ENCODE assay signal across 30 cellular contexts in the genomic region with DNA sequence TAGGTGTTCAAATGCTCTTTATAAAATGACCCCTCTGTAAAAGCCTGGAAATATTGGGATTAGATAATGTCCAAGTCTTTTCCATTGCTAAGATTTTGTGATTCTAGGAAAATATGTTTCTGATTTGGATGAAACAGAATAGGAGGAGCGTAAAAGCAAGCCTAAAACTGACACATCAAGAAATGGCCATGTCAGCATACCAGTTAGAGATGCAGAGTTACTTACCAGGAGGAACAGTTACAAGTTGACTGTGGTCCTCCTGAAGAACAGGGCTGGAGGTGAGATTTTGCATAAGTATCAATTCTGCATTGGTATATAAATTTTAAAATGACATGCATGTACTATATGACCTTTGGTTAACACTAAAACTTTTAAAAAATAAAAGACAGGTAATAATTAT. TPM values are rescaled to one million over a fixed set of nuclear protein-coding genes. Genes with fewer than 3 reads are reported as not detected.
"Had no signal": no experiment of that assay in that cellular context is flagged by ENCODE, and none has a peak within 500 bp of the region (broad histone marks: within the 10 kb centered on the region; RNA-seq: fewer than 3 reads in every experiment).

No MANE protein-coding gene starts in this region.

- H3K4me3 ChIP-seq: colonic mucosa, esophagus squamous epithelium had no signal

- H3K27me3 ChIP-seq: colonic mucosa, esophagus squamous epithelium had no signal

- H3K4me3 Mint-ChIP-seq: activated B cell treated with CpG ODN at 0.5 μM for 24 hours; activated CD8-positive, alpha-beta T cell treated with anti-CD3 and anti-CD28 coated beads for 36 hours; activated naive CD4-positive, alpha-beta T cell treated with anti-CD3 and anti-CD28 coated beads, Interleukin-2, amount 10 ng/mL, durations not matched to agents 7 days and 5 days; activated naive CD8-positive, alpha-beta T cell treated with anti-CD3 and anti-CD28 coated beads, Interleukin-2, amount 10 ng/mL, durations not matched to agents 7 days and 5 days; T-helper 17 cell; T-helper 2 cell treated with Interferon-gamma antibody and Interleukin-4, amounts not matched to agents 5 μg/mL and 100 μg/mL, for 36 hours had no signal

- DNase-seq: activated B cell treated with CpG ODN at 0.5 μM for 24 hours; activated CD4-positive, alpha-beta T cell treated with anti-CD3 and anti-CD28 coated beads for 48 hours; activated CD4-positive, alpha-beta T cell treated with anti-CD3 and anti-CD28 coated beads, Interleukin-2, amount 50 U/mL, for 1 hour; activated CD4-positive, alpha-beta T cell treated with anti-CD3 and anti-CD28 coated beads, Interleukin-2, amount 50 U/mL, for 48 hours; activated CD8-positive, alpha-beta memory T cell treated with anti-CD3 and anti-CD28 coated beads for 24 hours; activated CD8-positive, alpha-beta T cell treated with anti-CD3 and anti-CD28 coated beads for 36 hours; activated gamma-delta T cell; activated naive CD4-positive, alpha-beta T cell; activated naive CD4-positive, alpha-beta T cell treated with anti-CD3 and anti-CD28 coated beads, Interleukin-2, amount 10 ng/mL, durations not matched to agents 7 days and 5 days; activated naive CD8-positive, alpha-beta T cell treated with anti-CD3 and anti-CD28 coated beads, Interleukin-2, amount 10 ng/mL, durations not matched to agents 7 days and 5 days; activated T-cell treated with anti-CD3 and anti-CD28 coated beads, Interleukin-2, amount 50 U/mL, for 1 hour; activated T-cell treated with anti-CD3 and anti-CD28 coated beads, Interleukin-2, amount 50 U/mL, for 48 hours; amniotic stem cell; anterior cingulate cortex; brain microvascular endothelial cell; cerebellar nuclear complex; colonic mucosa; effector CD8-positive, alpha-beta T cell; esophagus squamous epithelium; head of caudate nucleus; T-helper 1 cell; T-helper 17 cell; T1000; WERI-Rb-1 had no signal

- H3K4me1 ChIP-seq: colonic mucosa had no signal

- H3K36me3 ChIP-seq: brain microvascular endothelial cell, colonic mucosa, esophagus squamous epithelium had no signal

- H3K9me3 Mint-ChIP-seq: activated CD8-positive, alpha-beta T cell treated with anti-CD3 and anti-CD28 coated beads for 36 hours; activated naive CD4-positive, alpha-beta T cell treated with anti-CD3 and anti-CD28 coated beads, Interleukin-2, amount 10 ng/mL, durations not matched to agents 7 days and 5 days; activated naive CD8-positive, alpha-beta T cell treated with anti-CD3 and anti-CD28 coated beads, Interleukin-2, amount 10 ng/mL, durations not matched to agents 7 days and 5 days; T-helper 2 cell treated with Interferon-gamma antibody and Interleukin-4, amounts not matched to agents 5 μg/mL and 100 μg/mL, for 36 hours had no signal

- H3K36me3 Mint-ChIP-seq: activated naive CD4-positive, alpha-beta T cell treated with anti-CD3 and anti-CD28 coated beads, Interleukin-2, amount 10 ng/mL, durations not matched to agents 7 days and 5 days; activated naive CD4-positive, alpha-beta T cell treated with anti-CD3 and anti-CD28 coated beads, Interleukin-2, amount 50 U/mL, for 72 hours; activated naive CD8-positive, alpha-beta T cell treated with anti-CD3 and anti-CD28 coated beads, Interleukin-2, amount 10 ng/mL, durations not matched to agents 7 days and 5 days had no signal

- ATAC-seq: activated CD4-positive, CD25-positive, alpha-beta regulatory T cell treated with anti-CD3 and anti-CD28 coated beads, Interleukin-2, amount 50 U/mL, for 24 hours; activated CD8-positive, alpha-beta T cell treated with anti-CD3 and anti-CD28 coated beads for 36 hours; activated naive CD4-positive, alpha-beta T cell treated with anti-CD3 and anti-CD28 coated beads, Interleukin-2, amount 50 U/mL, for 72 hours; T-helper 17 cell had no signal

- H3K27ac Mint-ChIP-seq: activated B cell treated with CpG ODN at 0.5 μM for 24 hours; activated CD8-positive, alpha-beta T cell treated with anti-CD3 and anti-CD28 coated beads for 36 hours; activated naive CD4-positive, alpha-beta T cell treated with anti-CD3 and anti-CD28 coated beads, Interleukin-2, amount 10 ng/mL, durations not matched to agents 7 days and 5 days; activated naive CD4-positive, alpha-beta T cell treated with anti-CD3 and anti-CD28 coated beads, Interleukin-2, amount 50 U/mL, for 72 hours; activated naive CD8-positive, alpha-beta T cell treated with anti-CD3 and anti-CD28 coated beads, Interleukin-2, amount 10 ng/mL, durations not matched to agents 7 days and 5 days; T-helper 17 cell; T-helper 2 cell treated with Interferon-gamma antibody and Interleukin-4, amounts not matched to agents 5 μg/mL and 100 μg/mL, for 36 hours had no signal

- H3K27ac ChIP-seq: brain microvascular endothelial cell, colonic mucosa, epithelial cell of prostate, WERI-Rb-1 had no signal

- H3K4me1 Mint-ChIP-seq: activated B cell treated with CpG ODN at 0.5 μM for 24 hours; activated naive CD4-positive, alpha-beta T cell treated with anti-CD3 and anti-CD28 coated beads, Interleukin-2, amount 10 ng/mL, durations not matched to agents 7 days and 5 days; activated naive CD8-positive, alpha-beta T cell treated with anti-CD3 and anti-CD28 coated beads, Interleukin-2, amount 10 ng/mL, durations not matched to agents 7 days and 5 days; T-helper 17 cell had no signal

- H3K9me3 ChIP-seq: colonic mucosa, esophagus squamous epithelium had no signal

RNA-seq across cellular contexts. Expression of gene EYA2, which starts 35.3 kb away (rescaled TPM):
- total RNA-seq: activated CD8-positive, alpha-beta T cell treated with anti-CD3 and anti-CD28 coated beads for 36 hours; activated naive CD4-positive, alpha-beta T cell treated with anti-CD3 and anti-CD28 coated beads, Interleukin-2, amount 50 U/mL, for 72 hours; activated naive CD8-positive, alpha-beta T cell treated with anti-CD3 and anti-CD28 coated beads, Interleukin-2, amount 10 ng/mL, durations not matched to agents 7 days and 5 days; dermis microvascular lymphatic vessel endothelial cell; endothelial cell of umbilical vein had no signal
